In genomic region chr12:119613319-119613936, GRCh38 we compare ENCODE assay signal across 13 cellular contexts. TPM values are rescaled to one million over a fixed set of nuclear protein-coding genes. Genes with fewer than 3 reads are reported as not detected.
DNase-seq lines count a peak whose midpoint lies in the region; ATAC-seq lines count a peak whose summit lies in the region.
"Had no signal": no experiment of that assay in that cellular context is flagged by ENCODE, and none has a peak within 500 bp of the region (broad histone marks: within the 10 kb centered on the region; RNA-seq: fewer than 3 reads in every experiment).

No MANE protein-coding gene starts in this region.

- no peak for ATAC-seq in HG03095 (IDR thresholded peaks at IDR 0.05; ENCODE audit: unreplicated experiment)
- ATAC-seq: left colon; natural killer cell treated with Interleukin-12 subunit alpha and Interleukin-12 subunit beta and Interleukin-15 and Interleukin-18, amount 100 ng/mL, for 72 hours had no signal

- DNase-seq in ELR (ENCODE audit: low read depth) (peak; percentile 50), NCI-H460 (ENCODE audit: extremely low read depth, low read depth) (peak; percentile 49), ecto neural progenitor cell (ENCODE audit: low spot score) (peak; percentile 20), pulmonary artery endothelial cell (ENCODE audit: low read depth, low spot score) (peak; percentile 48), NCI-H1436 treated with DMSO at 0.1 percent for 48 hours (lab: John Stamatoyannopoulos, UW) (no peak), anterior cingulate cortex (lab: John Stamatoyannopoulos, UW) (no peak), SIG-M5 (lab: John Stamatoyannopoulos, UW) (no peak)
- DNase-seq: CD4-positive, alpha-beta memory T cell; effector CD4-positive, alpha-beta T cell; left colon; T-helper 1 cell had no signal

RNA-seq across cellular contexts. Expression of gene TMEM233, which starts 19.9 kb away (rescaled TPM):
- total RNA-seq in NCI-H460 (2014; rRNA removed; shearing (Covaris generic)) = 1.2 and 2.5 TPM in 2 replicates
- polyA plus RNA-seq in NCI-H460 (2014; cell fraction: nucleus; rRNA removed) = 0.75 TPM in 1 of 2 replicates, not detected in the other
- 0.73 and 1.2 TPM in 2 replicates for total RNA-seq in pulmonary artery endothelial cell
- total RNA-seq: CD4-positive, alpha-beta memory T cell; natural killer cell treated with Interleukin-12 subunit alpha and Interleukin-12 subunit beta and Interleukin-15 and Interleukin-18, amount 100 ng/mL, for 72 hours had no signal
- polyA plus RNA-seq: CD4-positive, alpha-beta memory T cell had no signal

RNA-seq across cellular contexts. Expression of gene PRKAB1, which starts 54.5 kb away (rescaled TPM):
- total RNA-seq in NCI-H460 (2014; rRNA removed; shearing (Covaris generic)) = 15.8 and 18.6 TPM in 2 replicates
- polyA plus RNA-seq in NCI-H460 (2014; cell fraction: nucleus; rRNA removed) = 19.5 and 29.5 TPM in 2 replicates
- 14.1 and 14.2 TPM in 2 replicates for total RNA-seq in pulmonary artery endothelial cell

Comparison
In these comparisons a context has a peak if more than half of its experiments do, and no peak if none do; other contexts are left out.
1. DNase-seq: peak in ELR (single experiment), NCI-H460 (single experiment), ecto neural progenitor cell (single experiment) and pulmonary artery endothelial cell (single experiment); none in NCI-H1436 treated with DMSO at 0.1 percent for 48 hours (single experiment), anterior cingulate cortex (0 of 58) and SIG-M5 (single experiment).